Comparison of ENCODE assay signal across 14 cellular contexts in genomic region chr5:96235008-96235910, GRCh38.
A peak's percentile ranks its signal among the peaks of the same experiment; 100 is the strongest.
DNase-seq lines count a peak whose midpoint lies in the region; ATAC-seq and TF ChIP-seq lines count a peak whose summit lies in the region.
"Had no signal": no experiment of that assay in that cellular context is flagged by ENCODE, and none has a peak within 500 bp of the region (broad histone marks: within the 10 kb centered on the region; RNA-seq: fewer than 3 reads in every experiment).

No MANE protein-coding gene starts in this region.

- DNase-seq in Panc1 (ENCODE audit: low read depth, low spot score): no peak
- DNase-seq in fibroblast of peridontal ligament (ENCODE audit: extremely low read depth): peak; percentile 47
- DNase-seq in thoracic aorta (ENCODE audit: low spot score): no peak
- DNase-seq in natural killer cell: no peak
- DNase-seq in GDM1 (lab: John Stamatoyannopoulos, UW): no peak
- DNase-seq in OCI-M1 (lab: John Stamatoyannopoulos, UW): no peak
- DNase-seq in stimulated activated naive CD8-positive, alpha-beta T cell treated with anti-CD3 and anti-CD28 coated beads, Interleukin-15, Interleukin-2, amounts not matched to agents 100 U/mL and 50 U/mL, for 24 hours: no peak
- DNase-seq: activated CD8-positive, alpha-beta memory T cell treated with anti-CD3 and anti-CD28 coated beads for 24 hours; activated gamma-delta T cell; CD8-positive, alpha-beta T cell; hippocampal formation; MM.1S; NCI-H2171 treated with DMSO at 0.1 percent for 48 hours had no signal

- H3K9me3 ChIP-seq in Panc1 (ENCODE audit: control insufficient read depth, insufficient read depth, low read depth, low read length): no peaks in the 10 kb centered on the region
- no peaks in the 10 kb centered on the region for H3K9me3 ChIP-seq in muscle layer of colon (ENCODE audit: low read length)
- H3K9me3 ChIP-seq in thoracic aorta: peaks cover 5% of the 10 kb centered on the region

- CTCF ChIA-PET in Panc1 (lab: Charles Lee): no interaction called here

- TF ChIP-seq CTCF in Panc1 (IDR thresholded peaks at IDR 0.05) (no peak), thoracic aorta (IDR thresholded peaks at IDR 0.05) (no peak), natural killer cell (IDR thresholded peaks at IDR 0.05) (no peak)

- POLR2A ChIA-PET in Panc1 (lab: Charles Lee): no interaction called here

- no TSS peak for BruUV-seq in Panc1 (replicated peaks; lab: Mats Ljungman, UMichigan)

- H3K4me3 Mint-ChIP-seq in natural killer cell: no peak overlapping the region
- H3K4me3 Mint-ChIP-seq: CD8-positive, alpha-beta T cell had no signal

- H3K4me1 ChIP-seq in Panc1 (ENCODE audit: control insufficient read depth, insufficient read depth, low read length) (no peaks in the 10 kb centered on the region), muscle layer of colon (ENCODE audit: insufficient read depth, low read length) (peaks cover 10% of the 10 kb centered on the region), thoracic aorta (ENCODE audit: control insufficient read depth in 1 of 2, low read depth in 2 of 2) (peaks cover 6 to 34% of the 10 kb centered on the region in 2 donors)

- intact Hi-C loops in Panc1 (cut with micrococcal nuclease; ENCODE audit: unreplicated experiment): no loop called here
- intact Hi-C loops in natural killer cell (cut with micrococcal nuclease): no loop called here

- H3K4me3 ChIP-seq in Panc1 (ENCODE audit: low read depth in 2 of 2, low read length in 2 of 2): no peak overlapping the region
- H3K4me3 ChIP-seq in muscle layer of colon (ENCODE audit: low read depth in 1 of 2, low read length in 2 of 2): peak overlapping the region in 1 of 2 donors; percentile 8
- H3K4me3 ChIP-seq in thoracic aorta: peak overlapping the region; percentile 56

- no peaks in the 10 kb centered on the region for H3K36me3 Mint-ChIP-seq in natural killer cell
- H3K36me3 Mint-ChIP-seq: CD8-positive, alpha-beta T cell had no signal

- ATAC-seq in Panc1 (no peak), thoracic aorta (ENCODE audit: insufficient number of reproducible peaks, low FRiP score, low read depth) (peak; percentile 74), natural killer cell (no peak)
- ATAC-seq in stimulated activated naive CD8-positive, alpha-beta T cell treated with anti-CD3 and anti-CD28 coated beads, Interleukin-15, Interleukin-2, amounts not matched to agents 100 U/mL and 50 U/mL, for 24 hours: no peak
- ATAC-seq: CD8-positive, alpha-beta T cell had no signal

- H3K4me1 Mint-ChIP-seq in natural killer cell: no peaks in the 10 kb centered on the region

- no peaks in the 10 kb centered on the region for H3K27me3 ChIP-seq in Panc1 (ENCODE audit: control insufficient read depth, insufficient read depth, low read length)
- H3K27me3 ChIP-seq in muscle layer of colon (ENCODE audit: control insufficient read depth in 1 of 2, insufficient read depth in 2 of 2, low read length in 2 of 2): no peaks in the 10 kb centered on the region
- H3K27me3 ChIP-seq in thoracic aorta (replicated peaks; ENCODE audit: insufficient read depth): no peaks in the 10 kb centered on the region

- peaks cover 0 to 2% of the 10 kb centered on the region in 2 donors for H3K9me3 Mint-ChIP-seq in natural killer cell
- H3K9me3 Mint-ChIP-seq: CD8-positive, alpha-beta T cell had no signal

- H3K27ac Mint-ChIP-seq in natural killer cell: no peak overlapping the region
- H3K27ac Mint-ChIP-seq: CD8-positive, alpha-beta T cell had no signal

- in situ Hi-C loops in Panc1 (cut with HindIII; ENCODE audit: low pct_unique_long_range_greater_than_20kb, low sequenced_read_pairs): no loop called here

- H3K36me3 ChIP-seq in Panc1 (ENCODE audit: control insufficient read depth, insufficient read depth, low read length): no peaks in the 10 kb centered on the region
- no peaks in the 10 kb centered on the region for H3K36me3 ChIP-seq in muscle layer of colon (ENCODE audit: insufficient read depth, low read length)
- no peaks in the 10 kb centered on the region for H3K36me3 ChIP-seq in thoracic aorta

- no peak overlapping the region for H3K9ac ChIP-seq in muscle layer of colon (ENCODE audit: low read length)

- H3K27ac ChIP-seq in Panc1 (ENCODE audit: low read length): peak overlapping the region; percentile 55; the same call in 1 of the 2 replicates
- H3K27ac ChIP-seq in muscle layer of colon (ENCODE audit: low read depth, low read length): peak overlapping the region; percentile 66
- H3K27ac ChIP-seq in thoracic aorta: peak overlapping the region; percentile 90 to 95

- H3K27me3 Mint-ChIP-seq in natural killer cell (ENCODE audit: low read depth in 2 of 2): peaks cover 0 to 6% of the 10 kb centered on the region in 2 donors
